ENCODE assay signal across 2 cellular contexts in genomic region chr5:128673010-128673409, GRCh38.
TF ChIP-seq lines count a peak whose summit lies in the region.

No MANE protein-coding gene starts in this region.

TF ChIP-seq in GM12878, 131 proteins besides CTCF, POLR2A, EP300 and RAD21:
- TF ChIP-seq RAD51 (IDR thresholded peaks at IDR 0.05) = 0 out of 2 replicates have a peak, but pooled peaks have one; percentile 15
- TF ChIP-seq CHD2 (IDR thresholded peaks at IDR 0.05; ENCODE audit: borderline replicate concordance, low read depth, low read length) = no peak
- no peak for TF ChIP-seq ZNF217 (IDR thresholded peaks at IDR 0.05)

TF ChIP-seq in SK-N-SH treated with all-trans-retinoic acid at 6 μM for 48 hours, 23 proteins besides CTCF, POLR2A, EP300 and RAD21:
- TF ChIP-seq ZNF565 (CRISPR knock-in tag; conservative IDR thresholded peaks at IDR 0.05; ENCODE audit: low read depth) (no peak), ZNF70 (CRISPR knock-in tag; IDR thresholded peaks at IDR 0.05) (no peak), CSDC2 (CRISPR knock-in tag; IDR thresholded peaks at IDR 0.05) (no peak), OSR1 (CRISPR knock-in tag; IDR thresholded peaks at IDR 0.05) (no peak), ZFP30 (CRISPR knock-in tag; IDR thresholded peaks at IDR 0.05) (no peak), ARNTL (CRISPR knock-in tag; IDR thresholded peaks at IDR 0.05; ENCODE audit: borderline replicate concordance, low read depth) (no peak), ISL1 (CRISPR knock-in tag; IDR thresholded peaks at IDR 0.05) (no peak), BACH2 (CRISPR knock-in tag; IDR thresholded peaks at IDR 0.05; ENCODE audit: borderline replicate concordance) (no peak), TCF4 (CRISPR knock-in tag; IDR thresholded peaks at IDR 0.05; ENCODE audit: borderline replicate concordance) (no peak), ESRRG (CRISPR knock-in tag; IDR thresholded peaks at IDR 0.05) (no peak)
TF ChIP-seq in SK-N-SH treated with all-trans-retinoic acid at 6 μM for 48 hours: peak in this region for 0.
